Comparison of ENCODE assay signal across 34 cellular contexts in genomic region chr1:228047183-228047466, GRCh38. TPM values are rescaled to one million over a fixed set of nuclear protein-coding genes. Genes with fewer than 3 reads are reported as not detected.
"Had no signal": no experiment of that assay in that cellular context is flagged by ENCODE, and none has a peak within 500 bp of the region (broad histone marks: within the 10 kb centered on the region; RNA-seq: fewer than 3 reads in every experiment).

No MANE protein-coding gene starts in this region.

- H3K4me1 Mint-ChIP-seq: activated B cell treated with CpG ODN at 0.5 μM for 24 hours; activated naive CD8-positive, alpha-beta T cell treated with anti-CD3 and anti-CD28 coated beads for 36 hours had no signal

- ATAC-seq: activated T-cell treated with anti-CD3 and anti-CD28 coated beads, Interleukin-2, amount 50 U/mL, for 4 hours; Panc1 had no signal

- H3K27ac Mint-ChIP-seq: activated B cell treated with CpG ODN at 0.5 μM for 24 hours; activated CD4-positive, alpha-beta memory T cell treated with anti-CD3 and anti-CD28 coated beads for 36 hours; activated naive CD8-positive, alpha-beta T cell treated with anti-CD3 and anti-CD28 coated beads for 36 hours; activated T-helper 1 cell treated with anti-CD3 and anti-CD28 coated beads, Interleukin-12 subunit alpha, Interleukin-12 subunit beta, Interleukin-2, Interleukin-4 antibody, amounts not matched to agents 30 ng/mL and 10 ng/mL and 1 ng/mL, durations not matched to agents 14 hours and 24 hours and 36 hours had no signal

- H3K27me3 ChIP-seq: brain microvascular endothelial cell had no signal

- H3K4me3 Mint-ChIP-seq: activated B cell treated with CpG ODN at 0.5 μM for 24 hours; activated CD4-positive, alpha-beta memory T cell treated with anti-CD3 and anti-CD28 coated beads for 36 hours; activated naive CD8-positive, alpha-beta T cell treated with anti-CD3 and anti-CD28 coated beads for 36 hours; activated T-cell treated with anti-CD3 and anti-CD28 coated beads, Interleukin-2, amount 50 U/mL, for 4 hours; activated T-helper 1 cell treated with anti-CD3 and anti-CD28 coated beads, Interleukin-12 subunit alpha, Interleukin-12 subunit beta, Interleukin-2, Interleukin-4 antibody, amounts not matched to agents 30 ng/mL and 10 ng/mL and 1 ng/mL, durations not matched to agents 14 hours and 24 hours and 36 hours had no signal

- H3K36me3 Mint-ChIP-seq: activated CD4-positive, alpha-beta memory T cell treated with anti-CD3 and anti-CD28 coated beads for 36 hours; activated naive CD8-positive, alpha-beta T cell treated with anti-CD3 and anti-CD28 coated beads for 36 hours had no signal

- H3K36me3 ChIP-seq: brain microvascular endothelial cell, MG63, SJCRH30 had no signal

- H3K4me3 ChIP-seq: MG63, SJCRH30, SK-N-MC had no signal

- H3K27ac ChIP-seq: brain microvascular endothelial cell, SJCRH30, SK-N-MC, VCaP had no signal

- H3K9me3 ChIP-seq: MG63 had no signal

- H3K4me1 ChIP-seq: SJCRH30 had no signal

- DNase-seq: activated B cell treated with CpG ODN at 0.5 μM for 24 hours; activated CD4-positive, alpha-beta memory T cell treated with anti-CD3 and anti-CD28 coated beads for 36 hours; activated CD4-positive, alpha-beta T cell treated with anti-CD3 and anti-CD28 coated beads for 4 hours; activated CD4-positive, alpha-beta T cell treated with anti-CD3 and anti-CD28 coated beads, Interleukin-2, amount 50 U/mL, for 1 hour; activated CD4-positive, CD25-positive, alpha-beta regulatory T cell treated with anti-CD3 and anti-CD28 coated beads, Interleukin-2, amount 50 U/mL, for 72 hours; activated CD8-positive, alpha-beta memory T cell treated with anti-CD3 and anti-CD28 coated beads, Interleukin-2, amount 50 U/mL, for 4 hours; activated naive CD4-positive, alpha-beta T cell treated with anti-CD3 and anti-CD28 coated beads, Interleukin-2, amount 50 U/mL, for 16 hours; activated naive CD8-positive, alpha-beta T cell treated with anti-CD3 and anti-CD28 coated beads for 36 hours; activated T-cell treated with anti-CD3 and anti-CD28 coated beads for 4 hours; activated T-cell treated with anti-CD3 and anti-CD28 coated beads, Interleukin-2, amount 50 U/mL, for 4 hours; amniotic stem cell; brain microvascular endothelial cell; Kasumi-1; KG1; MG63; NCI-H1048; NCI-H1105 treated with DMSO at 0.1 percent for 48 hours; NCI-H1436; NCI-H1694; NCI-H1930; NCI-H2081 treated with DMSO at 0.1 percent for 48 hours; NCI-H345; NCI-H524 treated with DMSO at 0.1 percent for 48 hours; SHP77; SJCRH30 had no signal

- H3K9me3 Mint-ChIP-seq: activated B cell treated with CpG ODN at 0.5 μM for 24 hours; activated CD4-positive, alpha-beta memory T cell treated with anti-CD3 and anti-CD28 coated beads for 36 hours; activated naive CD8-positive, alpha-beta T cell treated with anti-CD3 and anti-CD28 coated beads for 36 hours; activated T-cell treated with anti-CD3 and anti-CD28 coated beads, Interleukin-2, amount 50 U/mL, for 4 hours; activated T-helper 1 cell treated with anti-CD3 and anti-CD28 coated beads, Interleukin-12 subunit alpha, Interleukin-12 subunit beta, Interleukin-2, Interleukin-4 antibody, amounts not matched to agents 30 ng/mL and 10 ng/mL and 1 ng/mL, durations not matched to agents 14 hours and 24 hours and 36 hours had no signal

RNA-seq across cellular contexts. Expression of gene WNT3A, which starts 40.3 kb away (rescaled TPM):
- total RNA-seq: activated B cell treated with CpG ODN at 0.5 μM for 24 hours; activated CD4-positive, alpha-beta memory T cell treated with anti-CD3 and anti-CD28 coated beads for 36 hours; activated naive CD8-positive, alpha-beta T cell treated with anti-CD3 and anti-CD28 coated beads for 36 hours; activated T-cell treated with anti-CD3 and anti-CD28 coated beads, Interleukin-2, amount 50 U/mL, for 4 hours; activated T-helper 1 cell treated with anti-CD3 and anti-CD28 coated beads, Interleukin-12 subunit alpha, Interleukin-12 subunit beta, Interleukin-2, Interleukin-4 antibody, amounts not matched to agents 30 ng/mL and 10 ng/mL and 1 ng/mL, durations not matched to agents 14 hours and 24 hours and 36 hours; aorta; NCI-H460; RPMI7951; SJCRH30; T-helper 1 cell treated with Interleukin-12 subunit alpha and Interleukin-12 subunit beta and Interleukin-4 antibody, amounts not matched to agents 30 ng/mL and 1 ng/mL, for 36 hours; T-helper 2 cell treated with Interferon-gamma antibody and Interleukin-4, amounts not matched to agents 100 ng/mL and 5 ng/mL, for 36 hours had no signal
